20 cellular contexts compared by ENCODE assay signal in genomic region chr13:77555246-77555645, GRCh38. TPM values are rescaled to one million over a fixed set of nuclear protein-coding genes. Genes with fewer than 3 reads are reported as not detected.
"Had no signal": no experiment of that assay in that cellular context is flagged by ENCODE, and none has a peak within 500 bp of the region (broad histone marks: within the 10 kb centered on the region; RNA-seq: fewer than 3 reads in every experiment).

No MANE protein-coding gene starts in this region.

- H3K4me3 ChIP-seq: heart left ventricle, mucosa of descending colon, psoas muscle, spleen, tibial nerve had no signal

- H3K9me3 ChIP-seq: heart left ventricle, mucosa of descending colon, neutrophil, psoas muscle, spleen, tibial nerve had no signal

- FAIRE-seq: urothelium cell line had no signal

- H3K4me1 ChIP-seq: heart left ventricle, psoas muscle, tibial nerve had no signal

- H3K36me3 ChIP-seq: heart left ventricle, neutrophil, spleen, tibial nerve had no signal

- ATAC-seq: effector memory CD8-positive, alpha-beta T cell; heart left ventricle; mucosa of descending colon; naive thymus-derived CD8-positive, alpha-beta T cell; psoas muscle; sciatic nerve; stimulated activated memory B cell treated with anti-CD40 and anti-IgM and Interleukin-4, amounts not matched to agents 10 μg/mL and 1 μg/mL and 100 μg/mL, for 72 hours had no signal

- H3K27ac ChIP-seq: heart left ventricle, neutrophil, psoas muscle, spleen, tibial nerve had no signal

- DNase-seq: effector memory CD8-positive, alpha-beta T cell; foreskin melanocyte; heart left ventricle; hippocampal formation; kidney glomerular epithelial cell; mucosa of descending colon; naive thymus-derived CD8-positive, alpha-beta T cell; psoas muscle; spleen; stimulated activated CD4-positive, alpha-beta T cell treated with anti-CD3 and anti-CD28 coated beads, Interleukin-15, amount 100 ng/mL, for 24 hours; stimulated activated CD4-positive, alpha-beta T cell treated with anti-CD3 and anti-CD28 coated beads, Interleukin-1b, Interleukin-23, amount 100 ng/mL, for 48 hours; stimulated activated CD4-positive, alpha-beta T cell treated with anti-CD3 and anti-CD28 coated beads, Interleukin-4, amount 100 ng/mL, for 24 hours had no signal

- H3K27me3 ChIP-seq: heart left ventricle, neutrophil, spleen, tibial nerve had no signal

RNA-seq across cellular contexts. Expression of gene SCEL, which starts 19.7 kb away (rescaled TPM):
- total RNA-seq: glomerular endothelial cell; naive thymus-derived CD8-positive, alpha-beta T cell; osteoblast; psoas muscle; skeletal muscle tissue; spleen; tibial nerve had no signal
- polyA plus RNA-seq: naive thymus-derived CD8-positive, alpha-beta T cell had no signal
